In the genomic region with DNA sequence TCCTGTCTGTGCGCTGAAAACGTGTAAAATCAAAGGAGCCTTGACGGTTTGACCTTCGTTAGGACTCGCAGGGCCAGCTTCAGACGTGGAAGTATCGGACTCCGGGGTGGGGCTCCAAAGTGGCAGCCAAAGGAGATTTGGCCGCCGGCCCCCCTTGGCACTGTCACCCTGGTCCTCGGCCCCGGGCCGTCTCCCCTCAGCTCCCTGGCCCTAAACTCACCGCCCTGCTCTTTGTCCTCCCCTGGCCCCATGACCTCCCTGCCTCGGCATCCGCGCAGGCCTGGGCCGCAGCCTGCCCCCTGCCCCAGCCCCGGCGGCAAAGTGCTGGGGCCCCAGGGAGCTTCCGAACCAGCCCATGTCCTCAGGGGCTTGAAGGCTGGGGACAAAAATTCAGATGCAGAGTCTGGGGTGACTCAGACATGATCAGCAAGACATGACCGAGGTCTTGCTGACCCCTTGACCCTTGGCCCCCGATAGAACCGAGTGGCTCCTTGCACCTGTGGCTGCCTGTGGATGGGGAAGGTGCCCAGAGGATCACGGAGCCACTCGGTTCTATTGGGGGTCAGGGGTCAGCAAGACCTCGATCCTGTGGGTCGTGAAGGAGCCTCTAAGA, we compare ENCODE assay signal across 8 cellular contexts. TPM values are rescaled to one million over a fixed set of nuclear protein-coding genes. Genes with fewer than 3 reads are reported as not detected.
DNase-seq lines count a peak whose midpoint lies in the region; ATAC-seq and TF ChIP-seq lines count a peak whose summit lies in the region.

No MANE protein-coding gene starts in this region.

- 0 out of 7 replicates have a peak overlapping the region, but pooled peaks of 1 of the 3 experiments have one; percentile 57 for H3K27ac Mint-ChIP-seq in H9
- H3K27ac Mint-ChIP-seq in activated T-helper 17 cell treated with anti-CD3 and anti-CD28 coated beads, Interleukin-2, amount 50 U/mL, for 72 hours = no peak overlapping the region

- no peak overlapping the region for H4K91ac ChIP-seq in H9 (ENCODE audit: insufficient read length, low read depth, low read length)

- no peak overlapping the region for H3K4ac ChIP-seq in H9 (ENCODE audit: low read depth, low read length)

- H3K18ac ChIP-seq in H9 (ENCODE audit: insufficient read length, low read depth, low read length) = no peak overlapping the region

- 0 out of 5 replicates have a peak, but pooled peaks cover 0 to 2% of the 10 kb centered on the region in 2 experiments for H3K9me3 Mint-ChIP-seq in H9
- no peaks in the 10 kb centered on the region for H3K9me3 Mint-ChIP-seq in activated T-helper 17 cell treated with anti-CD3 and anti-CD28 coated beads, Interleukin-2, amount 50 U/mL, for 72 hours

- DNase-seq in H9 (no peak), iPS DF 6.9 (ENCODE audit: low read depth, low spot score) (no peak), spleen (peak; percentile 78), NCI-H187 treated with DMSO at 0.1 percent for 48 hours (lab: John Stamatoyannopoulos, UW) (no peak), NCI-H82 treated with DMSO at 0.1 percent for 48 hours (lab: John Stamatoyannopoulos, UW; ENCODE audit: unreplicated experiment) (no peak), C1 segment of cervical spinal cord (lab: John Stamatoyannopoulos, UW) (no peak)
- DNase-seq in activated effector memory CD4-positive, alpha-beta T cell treated with anti-CD3 and anti-CD28 coated beads, Interleukin-2, amount 50 U/mL, for 16 hours = no peak

- H3K9me3 ChIP-seq in H9 (ENCODE audit: control insufficient read depth, low read depth, low read length) (no peaks in the 10 kb centered on the region), iPS DF 6.9 (ENCODE audit: control insufficient read depth, insufficient read depth, low read length) (no peaks in the 10 kb centered on the region), spleen (no peaks in the 10 kb centered on the region)

- H2BK15ac ChIP-seq in H9 (ENCODE audit: low read depth, low read length) = no peak overlapping the region

- H3K27me3 ChIP-seq in H9 (ENCODE audit: insufficient read depth, low read length) = no peaks in the 10 kb centered on the region
- H3K27me3 ChIP-seq in iPS DF 6.9 (ENCODE audit: control insufficient read depth, insufficient read depth, low read length) = 0 out of 2 replicates have a peak, but pooled peaks cover under 1% of the 10 kb centered on the region
- peaks cover 0 to 27% (median 3%) of the 10 kb centered on the region in 7 donors for H3K27me3 ChIP-seq in spleen (replicated peaks in 1 of 7)

- H3K4me1 ChIP-seq in H9 (ENCODE audit: insufficient read depth, low read length) = no peaks in the 10 kb centered on the region
- H3K4me1 ChIP-seq in iPS DF 6.9 (ENCODE audit: control insufficient read depth, insufficient read depth, low read length) = peaks cover 15% of the 10 kb centered on the region
- H3K4me1 ChIP-seq in spleen = peaks cover 5 to 29% (median 17%) of the 10 kb centered on the region in 6 donors

- no peak for TF ChIP-seq POLR2A in spleen (IDR thresholded peaks at IDR 0.05)

- H4K20me1 ChIP-seq in H9 (ENCODE audit: control insufficient read depth, insufficient read depth, insufficient read length) = no peaks in the 10 kb centered on the region

- H2BK20ac ChIP-seq in H9 (ENCODE audit: low read depth, low read length, poor library complexity, severe bottlenecking) = no peak overlapping the region

- ATAC-seq in activated T-helper 17 cell treated with anti-CD3 and anti-CD28 coated beads, Interleukin-2, amount 50 U/mL, for 72 hours (replicated peaks) = no peak

- WGBS in H9 (ENCODE audit: extremely low coverage, insufficient read length, low lambda C conversion rate) = no CpG with 5 or more reads among the region's 28 CpGs
- WGBS in iPS DF 6.9 (ENCODE audit: insufficient coverage, insufficient read length) = no CpG with 5 or more reads among the region's 28 CpGs
- WGBS in spleen, 5 donors = 47 to 65% (median 51%) methylated on average over 16 to 28 of the region's 28 CpGs

- peaks cover 28 to 34% of the 10 kb centered on the region in 2 experiments for H3K4me1 Mint-ChIP-seq in H9
- H3K4me1 Mint-ChIP-seq in activated T-helper 17 cell treated with anti-CD3 and anti-CD28 coated beads, Interleukin-2, amount 50 U/mL, for 72 hours = peaks cover 4% of the 10 kb centered on the region

- no peak overlapping the region for H3T11ph ChIP-seq in H9 (ENCODE audit: low read length)

- TF ChIP-seq CTCF in H9 (conservative IDR thresholded peaks at IDR 0.05) = no peak
- TF ChIP-seq CTCF in spleen (IDR thresholded peaks at IDR 0.05 in 8 of 11, conservative IDR thresholded peaks at IDR 0.05 in 3 of 11) = no peak

- no peak overlapping the region for H4K8ac ChIP-seq in H9 (replicated peaks; ENCODE audit: insufficient read length, low read depth, low read length)

- no peak overlapping the region for H2BK5ac ChIP-seq in H9 (ENCODE audit: insufficient read length, low read length)

- intact Hi-C loops in spleen (cut with DNase I; ENCODE audit: low total_unique reads) = no loop called here

- no peak overlapping the region for H2BK12ac ChIP-seq in H9 (ENCODE audit: insufficient read length, low read depth, low read length)

- H2AK5ac ChIP-seq in H9 (ENCODE audit: insufficient read length, low read length) = no peak overlapping the region

- H3K79me2 ChIP-seq in H9 (ENCODE audit: insufficient read depth, low read length) = no peaks in the 10 kb centered on the region

- no peak overlapping the region for H2BK120ac ChIP-seq in H9 (ENCODE audit: low read depth, low read length, poor library complexity, severe bottlenecking)

- no peak overlapping the region for H2AFZ ChIP-seq in H9 (ENCODE audit: low read length)

- H3K27me3 Mint-ChIP-seq in H9 (ENCODE audit: low read depth) = peaks cover 6% of the 10 kb centered on the region
- H3K27me3 Mint-ChIP-seq in activated T-helper 17 cell treated with anti-CD3 and anti-CD28 coated beads, Interleukin-2, amount 50 U/mL, for 72 hours = no peaks in the 10 kb centered on the region

- H4K5ac ChIP-seq in H9 (ENCODE audit: insufficient read length, low read depth, low read length) = no peak overlapping the region

- H3K23ac ChIP-seq in H9 (ENCODE audit: insufficient read length, low read depth, low read length) = no peak overlapping the region

- H3K56ac ChIP-seq in H9 (ENCODE audit: insufficient read length, low read depth, low read length) = no peak overlapping the region

- H3K36me3 Mint-ChIP-seq in H9 (ENCODE audit: insufficient read depth in 1 of 3, low read depth in 3 of 3) = peaks cover 0 to 3% (median 0%) of the 10 kb centered on the region in 3 experiments; a peak in 3 of 7 replicates
- peaks cover 17% of the 10 kb centered on the region for H3K36me3 Mint-ChIP-seq in activated T-helper 17 cell treated with anti-CD3 and anti-CD28 coated beads, Interleukin-2, amount 50 U/mL, for 72 hours (ENCODE audit: low read depth)

- H3K4me3 Mint-ChIP-seq in H9 = peak overlapping the region; percentile 69 to 77
- peak overlapping the region; percentile 64 for H3K4me3 Mint-ChIP-seq in activated T-helper 17 cell treated with anti-CD3 and anti-CD28 coated beads, Interleukin-2, amount 50 U/mL, for 72 hours

- H3K4me3 ChIP-seq in iPS DF 6.9 (ENCODE audit: low read length) = peak overlapping the region; percentile 74; the same call in 1 of the 2 replicates
- H3K4me3 ChIP-seq in spleen = peak overlapping the region; percentile 34 to 82 (median 53)

- no peak overlapping the region for H3K9ac ChIP-seq in H9 (ENCODE audit: extremely low read depth, insufficient read length, low read length)

- H3K4me2 ChIP-seq in H9 (ENCODE audit: insufficient read depth, insufficient read length, low read length) = peak overlapping the region; percentile 22

- peaks cover 8% of the 10 kb centered on the region for H3K23me2 ChIP-seq in H9 (ENCODE audit: insufficient read length, low read depth, low read length, poor library complexity, severe bottlenecking)

- H3K27ac ChIP-seq in H9 (ENCODE audit: insufficient read length, low read depth, low read length) (no peak overlapping the region), iPS DF 6.9 (ENCODE audit: low read length) (no peak overlapping the region), spleen (peak overlapping the region; percentile 60 to 88 (median 75))

- no peak overlapping the region for H3K14ac ChIP-seq in H9 (ENCODE audit: insufficient read depth, low read length)

- H3K79me1 ChIP-seq in H9 (ENCODE audit: insufficient read depth, low read depth, low read length, poor library complexity, severe bottlenecking) = no peaks in the 10 kb centered on the region

- H3K36me3 ChIP-seq in iPS DF 6.9 (ENCODE audit: control insufficient read depth, insufficient read depth, low read length) (no peaks in the 10 kb centered on the region), spleen (no peaks in the 10 kb centered on the region)

RNA-seq across cellular contexts. Expression of a gene that starts 6.9 kb away (rescaled TPM):
- total RNA-seq in H9 (2021) (48.9 and 50.6 TPM in 2 replicates), spleen (10 to 100 TPM; 24.2 to 41.5 (median 33.2) TPM)
- 10 to 100 TPM; 37.8 to 55.6 TPM for total RNA-seq in activated T-helper 17 cell treated with anti-CD3 and anti-CD28 coated beads, Interleukin-2, amount 50 U/mL, for 72 hours
- polyA plus RNA-seq in spleen = 10 to 100 TPM in 1 of 3 donors, 1 to 10 TPM in 2; 7.3 to 27.6 (median 8.4) TPM

RNA-seq across cellular contexts. Expression of a gene that starts 8.6 kb away (rescaled TPM):
- total RNA-seq in H9 (2021) (26.3 and 30.0 TPM in 2 replicates), spleen (10 to 100 TPM in 6 of 7 donors, 1 to 10 TPM in 1; 8.3 to 39.6 (median 20.4) TPM)
- total RNA-seq in activated T-helper 17 cell treated with anti-CD3 and anti-CD28 coated beads, Interleukin-2, amount 50 U/mL, for 72 hours = 10 to 100 TPM; 22.7 to 37.7 TPM
- 10 to 100 TPM; 29.7 to 34.5 (median 30.7) TPM for polyA plus RNA-seq in spleen

RNA-seq across cellular contexts. Expression of a gene that starts 8.8 kb away (rescaled TPM):
- 4.2 and 4.7 TPM in 2 replicates for total RNA-seq in H9 (2021)
- total RNA-seq in activated T-helper 17 cell treated with anti-CD3 and anti-CD28 coated beads, Interleukin-2, amount 50 U/mL, for 72 hours = 1 to 10 TPM; 2.7 to 6.6 TPM
- total RNA-seq in spleen = 10 to 100 TPM in 1 of 7 donors, 1 to 10 TPM in 6; 3.9 to 10.1 (median 6.3) TPM
- 1 to 10 TPM; 5.0 to 8.3 (median 5.1) TPM for polyA plus RNA-seq in spleen

RNA-seq across cellular contexts. Expression of a gene that starts 32.1 kb away (rescaled TPM):
- 3.1 and 3.4 TPM in 2 replicates for total RNA-seq in H9 (2021)
- 1 to 10 TPM; 1.1 to 4.4 TPM for total RNA-seq in activated T-helper 17 cell treated with anti-CD3 and anti-CD28 coated beads, Interleukin-2, amount 50 U/mL, for 72 hours
- 1 to 10 TPM; 1.0 to 3.3 (median 2.2) TPM for total RNA-seq in spleen
- polyA plus RNA-seq in spleen = 1 to 10 TPM; 2.2 to 4.6 (median 4.1) TPM

RNA-seq across cellular contexts. Expression of a gene that starts 34.0 kb away (rescaled TPM):
- total RNA-seq in H9 (2021) (61.8 and 66.0 TPM in 2 replicates), spleen (10 to 100 TPM; 16.6 to 33.6 (median 30.3) TPM)
- total RNA-seq in activated T-helper 17 cell treated with anti-CD3 and anti-CD28 coated beads, Interleukin-2, amount 50 U/mL, for 72 hours = 10 to 100 TPM; 29.5 to 73.2 TPM
- 10 to 100 TPM; 70.0 to 90.9 (median 90.7) TPM for polyA plus RNA-seq in spleen

Comparison
In these comparisons a context has a peak if more than half of its experiments do, and no peak if none do; other contexts are left out.
1. H3K27ac ChIP-seq: peak in spleen (8 of 8); none in H9 (single experiment) and iPS DF 6.9 (single experiment).